In genomic region chr1:10853701-10854100, GRCh38 we compare ENCODE assay signal across 22 cellular contexts.
"Had no signal": no experiment of that assay in that cellular context is flagged by ENCODE, and none has a peak within 500 bp of the region (broad histone marks: within the 10 kb centered on the region; RNA-seq: fewer than 3 reads in every experiment).

No MANE protein-coding gene starts in this region.

- H3K4me2 ChIP-seq: KMS-11 had no signal

- H3K9ac ChIP-seq: KMS-11 had no signal

- H3K4me3 ChIP-seq: SJSA1, SK-N-MC had no signal

- H3K4me1 ChIP-seq: SJSA1 had no signal

- H3K36me3 ChIP-seq: SJSA1 had no signal

- ATAC-seq: Panc1, PC-3 had no signal

- H3K27ac ChIP-seq: KMS-11, SJSA1, SK-N-MC had no signal

- DNase-seq: IMR-90, Kasumi-1, MM.1S, NCI-H1092 treated with DMSO at 0.1 percent for 48 hours, NCI-H1436, NCI-H187, NCI-H2029, NCI-H2081 treated with DMSO at 0.1 percent for 48 hours, NCI-H2171, NCI-H226, NCI-H446, NCI-H510A, NCI-H524 treated with DMSO at 0.1 percent for 48 hours, NCI-H69, NCI-H774, PC-3, Right ventricle myocardium superior, SIG-M5 had no signal
